In genomic region chr9:69773258-69773657, GRCh38 we compare ENCODE assay signal across 37 cellular contexts. TPM values are rescaled to one million over a fixed set of nuclear protein-coding genes. Genes with fewer than 3 reads are reported as not detected.
"Had no signal": no experiment of that assay in that cellular context is flagged by ENCODE, and none has a peak within 500 bp of the region (broad histone marks: within the 10 kb centered on the region; RNA-seq: fewer than 3 reads in every experiment).

No MANE protein-coding gene starts in this region.

- FAIRE-seq: bronchial epithelial cell had no signal

- H3K27me3 ChIP-seq: ascending aorta, cardiac muscle cell had no signal

- ATAC-seq: activated CD4-positive, alpha-beta T cell treated with anti-CD3 and anti-CD28 coated beads for 36 hours; activated CD4-positive, CD25-positive, alpha-beta regulatory T cell treated with anti-CD3 and anti-CD28 coated beads, Interleukin-2, amount 50 U/mL, for 24 hours; activated CD8-positive, alpha-beta memory T cell treated with anti-CD3 and anti-CD28 coated beads, Interleukin-2, amount 10 ng/mL, durations not matched to agents 7 days and 5 days; activated CD8-positive, alpha-beta T cell treated with anti-CD3 and anti-CD28 coated beads, Interleukin-2, amount 10 ng/mL, durations not matched to agents 7 days and 5 days; activated naive CD4-positive, alpha-beta T cell treated with anti-CD3 and anti-CD28 coated beads, Interleukin-2, amount 50 U/mL, for 72 hours; activated T-cell treated with anti-CD3 and anti-CD28 coated beads, Interleukin-2, amount 50 U/mL, for 4 hours; activated T-cell treated with anti-CD3 and anti-CD28 coated beads, Interleukin-2, amount 50 U/mL, for 72 hours; activated T-helper 17 cell treated with anti-CD3 and anti-CD28 coated beads, Interleukin-2, amount 50 U/mL, for 72 hours; WTC11 had no signal

- H3K9me3 ChIP-seq: ascending aorta had no signal

- H3K27ac ChIP-seq: ascending aorta, cardiac muscle cell, WERI-Rb-1 had no signal

- H3K4me1 ChIP-seq: ascending aorta had no signal

- H3K4me3 ChIP-seq: ascending aorta, cardiac muscle cell had no signal

- H3K36me3 ChIP-seq: ascending aorta, cardiac muscle cell, WERI-Rb-1 had no signal

- DNase-seq: activated CD4-positive, alpha-beta memory T cell treated with anti-CD3 and anti-CD28 coated beads, Interleukin-2, amount 10 ng/mL, durations not matched to agents 7 days and 5 days; activated CD4-positive, alpha-beta T cell treated with anti-CD3 and anti-CD28 coated beads for 1 hour; activated CD4-positive, alpha-beta T cell treated with anti-CD3 and anti-CD28 coated beads for 36 hours; activated CD4-positive, alpha-beta T cell treated with anti-CD3 and anti-CD28 coated beads for 48 hours; activated CD4-positive, alpha-beta T cell treated with anti-CD3 and anti-CD28 coated beads, Interleukin-2, amount 10 ng/mL, durations not matched to agents 7 days and 5 days; activated CD4-positive, alpha-beta T cell treated with anti-CD3 and anti-CD28 coated beads, Interleukin-2, amount 50 U/mL, for 48 hours; activated CD4-positive, CD25-positive, alpha-beta regulatory T cell; activated CD8-positive, alpha-beta memory T cell treated with anti-CD3 and anti-CD28 coated beads for 24 hours; activated CD8-positive, alpha-beta memory T cell treated with anti-CD3 and anti-CD28 coated beads, Interleukin-2, amount 10 ng/mL, durations not matched to agents 7 days and 5 days; activated CD8-positive, alpha-beta T cell treated with anti-CD3 and anti-CD28 coated beads, Interleukin-2, amount 10 ng/mL, durations not matched to agents 7 days and 5 days; activated effector memory CD4-positive, alpha-beta T cell treated with anti-CD3 and anti-CD28 coated beads, Interleukin-2, amount 50 U/mL, for 16 hours; activated gamma-delta T cell treated with Interleukin-2 at 50 U/mL for 16 hours; activated naive CD4-positive, alpha-beta T cell; activated naive CD4-positive, alpha-beta T cell treated with anti-CD3 and anti-CD28 coated beads for 36 hours; activated naive CD4-positive, alpha-beta T cell treated with anti-CD3 and anti-CD28 coated beads, Interleukin-2, amount 50 U/mL, for 16 hours; activated naive CD8-positive, alpha-beta T cell treated with anti-CD3 and anti-CD28 coated beads for 36 hours; activated T-cell treated with anti-CD3 and anti-CD28 coated beads for 4 hours; activated T-cell treated with anti-CD3 and anti-CD28 coated beads, Interleukin-2, amount 50 U/mL, for 1 hour; activated T-cell treated with anti-CD3 and anti-CD28 coated beads, Interleukin-2, amount 50 U/mL, for 4 hours; activated T-cell treated with anti-CD3 and anti-CD28 coated beads, Interleukin-2, amount 50 U/mL, for 72 hours; amygdala; anterior cingulate cortex; caudate nucleus; cerebellar nuclear complex; T-helper 1 cell; T-helper 2 cell; T-helper 9 cell; WERI-Rb-1 had no signal

RNA-seq across cellular contexts. Expression of gene CFAP95, which starts 47.4 kb away (rescaled TPM):
- total RNA-seq: activated CD4-positive, alpha-beta memory T cell treated with anti-CD3 and anti-CD28 coated beads, Interleukin-2, amount 10 ng/mL, durations not matched to agents 7 days and 5 days; activated CD4-positive, alpha-beta T cell treated with anti-CD3 and anti-CD28 coated beads for 36 hours; activated CD4-positive, alpha-beta T cell treated with anti-CD3 and anti-CD28 coated beads, Interleukin-2, amount 10 ng/mL, durations not matched to agents 7 days and 5 days; activated naive CD4-positive, alpha-beta T cell treated with anti-CD3 and anti-CD28 coated beads for 36 hours; activated naive CD4-positive, alpha-beta T cell treated with anti-CD3 and anti-CD28 coated beads, Interleukin-2, amount 50 U/mL, for 72 hours; activated T-cell treated with anti-CD3 and anti-CD28 coated beads, Interleukin-2, amount 50 U/mL, for 4 hours; activated T-cell treated with anti-CD3 and anti-CD28 coated beads, Interleukin-2, amount 50 U/mL, for 72 hours; activated T-helper 1 cell treated with anti-CD3 and anti-CD28 coated beads, Interleukin-12 subunit alpha, Interleukin-12 subunit beta, Interleukin-2, Interleukin-4 antibody, amounts not matched to agents 30 ng/mL and 10 ng/mL and 1 ng/mL, durations not matched to agents 14 hours and 24 hours and 36 hours; activated T-helper 17 cell treated with anti-CD3 and anti-CD28 coated beads, Interleukin-2, amount 50 U/mL, for 72 hours; ascending aorta; bronchial epithelial cell; cardiac muscle cell; chondrocyte had no signal
- polyA plus RNA-seq: cardiac muscle cell had no signal
